ENCODE assay signal across 8 cellular contexts in the genomic region with DNA sequence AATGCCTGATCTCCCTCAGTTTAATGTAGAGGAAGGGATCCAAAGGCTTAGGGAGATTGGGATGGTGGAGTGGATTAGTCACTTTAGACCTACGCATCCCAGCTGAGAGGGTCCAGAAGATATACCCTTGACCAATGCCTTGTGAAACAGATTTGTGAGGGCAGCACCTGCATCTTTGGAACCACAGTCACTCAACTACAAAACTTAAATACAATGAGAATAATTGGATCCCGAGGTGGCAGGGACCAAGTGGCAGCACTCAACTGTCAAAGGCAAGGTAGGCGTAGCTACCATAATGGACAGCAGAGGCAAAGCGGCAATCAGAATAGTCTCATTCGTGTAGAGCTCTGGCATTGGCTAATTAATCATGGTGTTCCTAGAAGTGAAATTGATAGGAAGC. TPM values are rescaled to one million over a fixed set of nuclear protein-coding genes. Genes with fewer than 3 reads are reported as not detected.
"Had no signal": no experiment of that assay in that cellular context is flagged by ENCODE, and none has a peak within 500 bp of the region (broad histone marks: within the 10 kb centered on the region; RNA-seq: fewer than 3 reads in every experiment).

No MANE protein-coding gene starts in this region.

RNA-seq across cellular contexts. Expression of a gene that starts 20.3 kb away (rescaled TPM):
- total RNA-seq: activated naive CD4-positive, alpha-beta T cell treated with anti-CD3 and anti-CD28 coated beads for 36 hours; activated naive CD4-positive, alpha-beta T cell treated with anti-CD3 and anti-CD28 coated beads, Interleukin-2, amount 50 U/mL, for 72 hours; activated naive CD8-positive, alpha-beta T cell treated with anti-CD3 and anti-CD28 coated beads for 36 hours; activated naive CD8-positive, alpha-beta T cell treated with anti-CD3 and anti-CD28 coated beads, Interleukin-2, amount 10 ng/mL, durations not matched to agents 7 days and 5 days; activated T-cell treated with anti-CD3 and anti-CD28 coated beads, Interleukin-2, amount 50 U/mL, for 72 hours; activated T-helper 1 cell treated with anti-CD3 and anti-CD28 coated beads, Interleukin-12 subunit alpha, Interleukin-12 subunit beta, Interleukin-2, Interleukin-4 antibody, amounts not matched to agents 30 ng/mL and 10 ng/mL and 1 ng/mL, durations not matched to agents 14 hours and 24 hours and 36 hours; activated T-helper 17 cell treated with anti-CD3 and anti-CD28 coated beads, Interleukin-2, amount 50 U/mL, for 72 hours; activated T-helper 2 cell treated with anti-CD3 and anti-CD28 coated beads, Interferon-gamma antibody, Interleukin-2, Interleukin-4, amounts not matched to agents 10 μg/mL and 5 μg/mL and 100 μg/mL, durations not matched to agents 14 hours and 24 hours and 36 hours had no signal
